8 cellular contexts compared by ENCODE assay signal in genomic region chr13:88590574-88590973, GRCh38.
"Had no signal": no experiment of that assay in that cellular context is flagged by ENCODE, and none has a peak within 500 bp of the region (broad histone marks: within the 10 kb centered on the region; RNA-seq: fewer than 3 reads in every experiment).

No MANE protein-coding gene starts in this region.

- DNase-seq: GM23248, GOT3, H7, HFFc6, KBM-7 had no signal

- ATAC-seq: HCT116 had no signal

- FAIRE-seq: HTR-8/SVneo had no signal

- H3K36me3 ChIP-seq: HAP-1 had no signal

- H2AFZ ChIP-seq: GM23248 had no signal

- H3K9ac ChIP-seq: GM23248 had no signal

- H3K27ac ChIP-seq: GM23248 had no signal

- H3K4me1 ChIP-seq: HAP-1 had no signal

- H3K9me3 ChIP-seq: HAP-1 had no signal

- H3K4me3 ChIP-seq: GM23248, HAP-1 had no signal
